ENCODE assay signal across 23 cellular contexts in genomic region chr2:40310303-40310702, GRCh38.
DNase-seq lines count a peak whose midpoint lies in the region; ATAC-seq, FAIRE-seq and TF ChIP-seq lines count a peak whose summit lies in the region.
"Had no signal": no experiment of that assay in that cellular context is flagged by ENCODE, and none has a peak within 500 bp of the region (broad histone marks: within the 10 kb centered on the region; RNA-seq: fewer than 3 reads in every experiment).

No MANE protein-coding gene starts in this region.

- intact Hi-C loops in Right ventricle myocardium inferior (cut with DNase I) (no loop called here), left ventricle myocardium inferior (cut with micrococcal nuclease) (no loop called here), heart left ventricle (cut with DNase I) (no loop called here), cardiac septum (cut with DNase I) (no loop called here)

- TF ChIP-seq POLR2A in heart left ventricle (IDR thresholded peaks at IDR 0.05): no peak

- H3K27me3 ChIP-seq in left ventricle myocardium inferior (ENCODE audit: low read depth) (no peaks in the 10 kb centered on the region), heart left ventricle (no peaks in the 10 kb centered on the region), bronchial epithelial cell (ENCODE audit: control insufficient read depth, insufficient read depth, low read length) (no peaks in the 10 kb centered on the region), brain microvascular endothelial cell (replicated peaks) (no peaks in the 10 kb centered on the region)
- H3K27me3 ChIP-seq: BLaER1 treated with 17β-estradiol and CSF1 and Interleukin-3, amounts not matched to agents 10 nM and 100 nM had no signal

- TF ChIP-seq CTCF in left ventricle myocardium inferior (IDR thresholded peaks at IDR 0.05; ENCODE audit: borderline replicate concordance) (no peak), heart left ventricle (IDR thresholded peaks at IDR 0.05) (no peak), bronchial epithelial cell (IDR thresholded peaks at IDR 0.05; ENCODE audit: insufficient read depth, low read length, severe bottlenecking) (no peak), brain microvascular endothelial cell (IDR thresholded peaks at IDR 0.05; ENCODE audit: low read depth, low read length, missing control alignments) (no peak), foreskin fibroblast (IDR thresholded peaks at IDR 0.05; ENCODE audit: low read depth, low read length) (no peak)

- no peak overlapping the region for H3K27ac Mint-ChIP-seq in stimulated activated memory B cell treated with anti-CD40 and anti-IgM and Interleukin-4, amounts not matched to agents 10 μg/mL and 1 μg/mL and 100 μg/mL, for 72 hours
- H3K27ac Mint-ChIP-seq: B cell; CD4-positive, alpha-beta T cell; CD8-positive, alpha-beta T cell had no signal

- H3K36me3 ChIP-seq in left ventricle myocardium inferior: no peaks in the 10 kb centered on the region
- no peaks in the 10 kb centered on the region for H3K36me3 ChIP-seq in heart left ventricle
- H3K36me3 ChIP-seq in bronchial epithelial cell (ENCODE audit: control insufficient read depth, insufficient read depth, low read length): no peaks in the 10 kb centered on the region
- no peaks in the 10 kb centered on the region for H3K36me3 ChIP-seq in brain microvascular endothelial cell (replicated peaks)

- no peak overlapping the region for H3K4me3 Mint-ChIP-seq in stimulated activated memory B cell treated with anti-CD40 and anti-IgM and Interleukin-4, amounts not matched to agents 10 μg/mL and 1 μg/mL and 100 μg/mL, for 72 hours
- H3K4me3 Mint-ChIP-seq: B cell; CD4-positive, alpha-beta T cell; CD8-positive, alpha-beta T cell had no signal

- H3K27ac ChIP-seq in left ventricle myocardium inferior (replicated peaks) (no peak overlapping the region), heart left ventricle (no peak overlapping the region), brain microvascular endothelial cell (no peak overlapping the region)
- H3K27ac ChIP-seq: 22Rv1; A549; BLaER1 treated with 17β-estradiol and CSF1 and Interleukin-3, amounts not matched to agents 10 nM and 100 nM; C4-2B had no signal

- WGBS in heart left ventricle, 4 donors: 38 to 47% (median 43%) methylated on average over 1 of the region's 1 CpG

- no peaks in the 10 kb centered on the region for H3K36me3 Mint-ChIP-seq in stimulated activated memory B cell treated with anti-CD40 and anti-IgM and Interleukin-4, amounts not matched to agents 10 μg/mL and 1 μg/mL and 100 μg/mL, for 72 hours
- H3K36me3 Mint-ChIP-seq: CD8-positive, alpha-beta T cell had no signal

- in situ Hi-C loops in brain microvascular endothelial cell (cut with HindIII; ENCODE audit: low pct_ligation_motif_present, low sequenced_read_pairs): no loop called here

- no peaks in the 10 kb centered on the region for H3K4me1 Mint-ChIP-seq in stimulated activated memory B cell treated with anti-CD40 and anti-IgM and Interleukin-4, amounts not matched to agents 10 μg/mL and 1 μg/mL and 100 μg/mL, for 72 hours
- H3K4me1 Mint-ChIP-seq: B cell had no signal

- peak; percentile 55 for FAIRE-seq in bronchial epithelial cell (lab: Jason Lieb, UNC)
- FAIRE-seq: A549, D721Med, GM12891, GM19239 had no signal

- peaks cover 66% of the 10 kb centered on the region for H3K4me1 ChIP-seq in left ventricle myocardium inferior
- H3K4me1 ChIP-seq in heart left ventricle: peaks cover 0 to 36% (median 5%) of the 10 kb centered on the region in 12 donors
- H3K4me1 ChIP-seq: A549; BLaER1 treated with 17β-estradiol and CSF1 and Interleukin-3, amounts not matched to agents 10 nM and 100 nM; Caco-2 had no signal

- H3K4me3 ChIP-seq in left ventricle myocardium inferior: no peak overlapping the region
- no peak overlapping the region for H3K4me3 ChIP-seq in heart left ventricle
- H3K4me3 ChIP-seq in bronchial epithelial cell (ENCODE audit: low read depth, low read length): no peak overlapping the region
- H3K4me3 ChIP-seq in brain microvascular endothelial cell (ENCODE audit: low read depth, low read length): no peak overlapping the region
- H3K4me3 ChIP-seq in foreskin fibroblast (ENCODE audit: low read depth in 1 of 2, low read length in 2 of 2): no peak overlapping the region
- H3K4me3 ChIP-seq: A549; BLaER1 treated with 17β-estradiol and CSF1 and Interleukin-3, amounts not matched to agents 10 nM and 100 nM had no signal

- H3K9me3 ChIP-seq in left ventricle myocardium inferior (replicated peaks) (peaks cover 16% of the 10 kb centered on the region), heart left ventricle (peaks cover 0 to 18% (median 9%) of the 10 kb centered on the region in 12 donors)

- DNase-seq in Right ventricle myocardium inferior (ENCODE audit: missing footprints) (no peak), left ventricle myocardium inferior (no peak), heart left ventricle (no peak), cardiac septum (ENCODE audit: low spot score) (no peak), bronchial epithelial cell (ENCODE audit: low read depth) (no peak), brain microvascular endothelial cell (no peak), foreskin fibroblast (no peak)
- DNase-seq: AML-193; Caco-2; Calu3; CD4-positive, alpha-beta T cell; CD8-positive, alpha-beta T cell; DMS79 treated with DMSO at 0.1 percent for 48 hours; GF-D8 had no signal

- ATAC-seq in Right ventricle myocardium inferior: peak; percentile 38
- ATAC-seq in heart left ventricle: peak in 3 of 4 donors; percentile 31 to 52 (median 38)
- peak; percentile 24 for ATAC-seq in stimulated activated memory B cell treated with anti-CD40 and anti-IgM and Interleukin-4, amounts not matched to agents 10 μg/mL and 1 μg/mL and 100 μg/mL, for 72 hours
- ATAC-seq: A549; CD8-positive, alpha-beta T cell had no signal

- no peaks in the 10 kb centered on the region for H3K9me3 Mint-ChIP-seq in stimulated activated memory B cell treated with anti-CD40 and anti-IgM and Interleukin-4, amounts not matched to agents 10 μg/mL and 1 μg/mL and 100 μg/mL, for 72 hours
- H3K9me3 Mint-ChIP-seq: CD4-positive, alpha-beta T cell; CD8-positive, alpha-beta T cell had no signal

- H3K27me3 Mint-ChIP-seq in stimulated activated memory B cell treated with anti-CD40 and anti-IgM and Interleukin-4, amounts not matched to agents 10 μg/mL and 1 μg/mL and 100 μg/mL, for 72 hours: no peaks in the 10 kb centered on the region
- H3K27me3 Mint-ChIP-seq: B cell; CD4-positive, alpha-beta T cell had no signal
